Comparison of ENCODE assay signal across 8 cellular contexts in the genomic region with DNA sequence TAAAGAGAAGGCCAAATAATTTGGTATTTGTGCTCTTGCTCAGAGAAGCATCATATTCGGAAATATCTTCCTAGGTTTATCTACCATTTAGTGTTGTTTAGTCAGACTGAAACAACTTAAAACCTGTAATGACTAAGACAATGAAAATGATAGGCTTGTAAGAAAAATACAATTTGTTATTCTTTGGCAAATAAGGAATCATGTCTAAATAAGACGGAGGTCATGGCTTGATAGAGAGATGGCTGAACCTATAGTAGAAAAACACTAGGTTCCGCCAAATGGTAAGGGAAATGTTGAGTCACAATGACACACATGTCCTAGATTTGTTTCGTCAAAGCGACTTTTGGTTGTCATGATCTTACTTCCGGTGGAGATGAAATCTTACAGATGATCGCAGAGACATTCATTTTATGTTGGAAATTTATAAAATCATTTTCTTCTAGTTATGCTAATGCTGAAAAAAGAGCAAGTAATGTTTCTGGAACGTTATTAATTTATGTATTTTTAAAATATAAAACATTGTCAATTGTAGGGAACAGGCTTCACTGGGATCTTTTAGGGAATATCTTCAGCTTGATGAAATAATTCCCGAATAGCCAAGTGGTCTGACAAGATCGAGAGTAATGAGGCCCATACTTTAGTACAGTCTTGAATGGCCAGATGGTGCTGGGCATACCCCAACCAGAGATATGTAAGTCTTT. TPM values are rescaled to one million over a fixed set of nuclear protein-coding genes. Genes with fewer than 3 reads are reported as not detected.
A peak's percentile ranks its signal among the peaks of the same experiment; 100 is the strongest.
DNase-seq lines count a peak whose midpoint lies in the region; ATAC-seq and TF ChIP-seq lines count a peak whose summit lies in the region.

No MANE protein-coding gene starts in this region.

- H3K36me3 Mint-ChIP-seq in activated naive CD4-positive, alpha-beta T cell treated with anti-CD3 and anti-CD28 coated beads for 36 hours (ENCODE audit: low read depth): peaks cover 37% of the 10 kb centered on the region

- ATAC-seq in stimulated activated naive CD8-positive, alpha-beta T cell treated with anti-CD3 and anti-CD28 coated beads, Interleukin-15, amount 100 ng/mL, for 72 hours: peak; percentile 22

- H2AFZ ChIP-seq in SU-DHL-6 (ENCODE audit: low read depth, low read length, severe bottlenecking): no peak overlapping the region

- H3K36me3 ChIP-seq in SU-DHL-6 (ENCODE audit: low read length): no peaks in the 10 kb centered on the region

- no peaks in the 10 kb centered on the region for H3K27me3 ChIP-seq in SU-DHL-6 (ENCODE audit: low read length)

- H3K4me3 ChIP-seq in SU-DHL-6 (ENCODE audit: insufficient read depth, low read length, poor library complexity, severe bottlenecking): no peak overlapping the region

- no peaks in the 10 kb centered on the region for H3K9me3 ChIP-seq in SU-DHL-6 (ENCODE audit: insufficient read depth, low read length)

- no peaks in the 10 kb centered on the region for H3K79me2 ChIP-seq in SU-DHL-6 (ENCODE audit: insufficient read depth, low read length)

- H3K27ac ChIP-seq in SU-DHL-6 (ENCODE audit: low read depth, low read length): no peak overlapping the region

- no peak overlapping the region for H3K9ac ChIP-seq in SU-DHL-6 (ENCODE audit: low read length)

- peaks cover 69% of the 10 kb centered on the region for H3K4me1 Mint-ChIP-seq in activated naive CD4-positive, alpha-beta T cell treated with anti-CD3 and anti-CD28 coated beads for 36 hours (ENCODE audit: low read depth)
- H3K4me1 Mint-ChIP-seq in stimulated activated naive CD8-positive, alpha-beta T cell treated with anti-CD3 and anti-CD28 coated beads, Interleukin-15, amount 100 ng/mL, for 72 hours: peaks cover 55% of the 10 kb centered on the region

- peak overlapping the region; percentile 60 for H3K4me2 ChIP-seq in SU-DHL-6 (ENCODE audit: low read depth, low read length, poor library complexity, severe bottlenecking)

- peak overlapping the region; percentile 89 for H3K4me3 Mint-ChIP-seq in activated naive CD4-positive, alpha-beta T cell treated with anti-CD3 and anti-CD28 coated beads for 36 hours
- H3K4me3 Mint-ChIP-seq in stimulated activated naive CD8-positive, alpha-beta T cell treated with anti-CD3 and anti-CD28 coated beads, Interleukin-15, amount 100 ng/mL, for 72 hours: peak overlapping the region; percentile 79 to 83

- no peaks in the 10 kb centered on the region for H3F3A ChIP-seq in SU-DHL-6 (ENCODE audit: insufficient read depth)

- no peaks in the 10 kb centered on the region for H4K20me1 ChIP-seq in SU-DHL-6 (ENCODE audit: low read depth, low read length)

- H3K27ac Mint-ChIP-seq in activated naive CD4-positive, alpha-beta T cell treated with anti-CD3 and anti-CD28 coated beads for 36 hours: peak overlapping the region; percentile 99
- H3K27ac Mint-ChIP-seq in stimulated activated naive CD8-positive, alpha-beta T cell treated with anti-CD3 and anti-CD28 coated beads, Interleukin-15, amount 100 ng/mL, for 72 hours: peak overlapping the region; percentile 96 to 97

- H3K27me3 Mint-ChIP-seq in activated naive CD4-positive, alpha-beta T cell treated with anti-CD3 and anti-CD28 coated beads for 36 hours (ENCODE audit: low read depth): no peaks in the 10 kb centered on the region
- no peaks in the 10 kb centered on the region for H3K27me3 Mint-ChIP-seq in stimulated activated naive CD8-positive, alpha-beta T cell treated with anti-CD3 and anti-CD28 coated beads, Interleukin-15, amount 100 ng/mL, for 72 hours

- no peak for TF ChIP-seq CTCF in SU-DHL-6 (IDR thresholded peaks at IDR 0.05; ENCODE audit: insufficient read depth, low read length, poor library complexity, severe bottlenecking)

- no peaks in the 10 kb centered on the region for H3K9me2 ChIP-seq in SU-DHL-6 (replicated peaks; ENCODE audit: insufficient read depth, low read length)

- peak; percentile 61 for DNase-seq in activated naive CD4-positive, alpha-beta T cell treated with anti-CD3 and anti-CD28 coated beads for 36 hours
- no peak for DNase-seq in activated naive CD4-positive, alpha-beta T cell treated with Interleukin-2 at 50 U/mL for 16 hours
- DNase-seq in fibroblast of gingiva (ENCODE audit: low read depth) (peak; percentile 85), globus pallidus (ENCODE audit: low spot score) (no peak), RKO (ENCODE audit: low spot score) (no peak), islet precursor cell (no peak)
- DNase-seq in stimulated activated naive CD8-positive, alpha-beta T cell treated with anti-CD3 and anti-CD28 coated beads, Interleukin-15, amount 100 ng/mL, for 72 hours: peak; percentile 48 to 58

- CTCF ChIA-PET in activated naive CD4-positive, alpha-beta T cell treated with anti-CD3 and anti-CD28 coated beads for 36 hours (lab: Charles Lee): interaction anchor here (0.6 to 1.9 kb wide), 4 partner anchors 23 to 150 kb away, joined by 3 to 10 read pairs (median 5); no protein-coding TSS in a partner anchor

- H3K9me3 Mint-ChIP-seq in activated naive CD4-positive, alpha-beta T cell treated with anti-CD3 and anti-CD28 coated beads for 36 hours: no peaks in the 10 kb centered on the region
- no peaks in the 10 kb centered on the region for H3K9me3 Mint-ChIP-seq in stimulated activated naive CD8-positive, alpha-beta T cell treated with anti-CD3 and anti-CD28 coated beads, Interleukin-15, amount 100 ng/mL, for 72 hours

- intact Hi-C loops in activated naive CD4-positive, alpha-beta T cell treated with anti-CD3 and anti-CD28 coated beads for 36 hours (cut with micrococcal nuclease): loop anchor here (1.0 to 2.0 kb wide), 4 partner anchors 173 to 756 kb away; a partner anchor contains a TSS

RNA-seq across cellular contexts. Expression of a gene that starts 1.0 kb away (rescaled TPM):
- total RNA-seq in activated naive CD4-positive, alpha-beta T cell treated with anti-CD3 and anti-CD28 coated beads for 36 hours: 100 to 1,000 TPM; 197 to 198 TPM

RNA-seq across cellular contexts. Expression of a gene that starts 35.0 kb away (rescaled TPM):
- 10 to 100 TPM; 26.2 to 27.9 TPM for total RNA-seq in activated naive CD4-positive, alpha-beta T cell treated with anti-CD3 and anti-CD28 coated beads for 36 hours

Comparison
In these comparisons a context has a peak if more than half of its experiments do, and no peak if none do; other contexts are left out.
1. DNase-seq: peak in activated naive CD4-positive, alpha-beta T cell treated with anti-CD3 and anti-CD28 coated beads for 36 hours (single experiment), fibroblast of gingiva (single experiment) and stimulated activated naive CD8-positive, alpha-beta T cell treated with anti-CD3 and anti-CD28 coated beads, Interleukin-15, amount 100 ng/mL, for 72 hours (2 of 2); none in activated naive CD4-positive, alpha-beta T cell treated with Interleukin-2 at 50 U/mL for 16 hours (single experiment), globus pallidus (single experiment), RKO (single experiment) and islet precursor cell (single experiment).